ENCODE assay signal across 8 cellular contexts in the genomic region with DNA sequence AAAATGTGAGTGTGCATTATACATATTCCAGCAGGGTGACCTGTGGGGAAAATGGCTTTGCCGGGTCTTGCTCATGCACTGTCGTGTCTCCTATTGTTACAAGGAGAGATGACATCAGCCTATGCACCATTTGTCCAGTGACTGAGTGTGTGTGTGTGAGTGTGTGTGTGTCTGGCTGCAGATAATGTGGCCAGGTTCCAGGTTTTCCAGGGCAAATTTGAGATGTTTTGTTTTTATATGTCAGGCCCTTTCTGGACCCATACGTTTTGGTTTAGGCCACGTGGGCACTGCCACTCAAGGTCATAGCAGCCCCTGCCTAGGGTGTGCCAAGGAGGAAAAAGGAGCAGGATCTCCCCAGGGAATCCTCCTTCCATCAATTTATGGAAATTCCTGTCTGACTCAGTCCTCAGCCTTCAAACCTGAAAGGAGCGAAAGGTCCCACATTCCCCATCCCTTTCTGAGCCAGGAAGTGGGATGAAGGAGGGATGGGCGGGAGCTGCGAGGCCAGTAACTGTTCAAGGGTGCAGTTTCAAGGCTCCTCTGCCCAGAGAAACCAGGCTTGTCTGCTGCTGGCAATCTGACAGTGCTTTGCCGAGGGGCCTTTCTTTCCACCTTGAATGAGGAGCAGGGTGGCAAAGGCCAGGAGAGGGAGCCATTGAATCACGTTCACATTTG.
A peak's percentile ranks its signal among the peaks of the same experiment; 100 is the strongest.
DNase-seq lines count a peak whose midpoint lies in the region; ATAC-seq, FAIRE-seq and TF ChIP-seq lines count a peak whose summit lies in the region.

No MANE protein-coding gene starts in this region.

- TF ChIP-seq CTCF in HFF-Myc (IDR thresholded peaks at IDR 0.05; ENCODE audit: low read depth, low read length, missing control alignments) = peak; percentile 34
- peak; percentile 57 for TF ChIP-seq CTCF in MCF 10A (IDR thresholded peaks at IDR 0.05; ENCODE audit: unreplicated experiment)
- TF ChIP-seq CTCF in HepG2 (CRISPR knock-in tag; IDR thresholded peaks at IDR 0.05) = peak; percentile 63

- H3K27ac ChIP-seq in HepG2 (ENCODE audit: extremely low read length, insufficient read depth, low read length) = no peak overlapping the region

- FAIRE-seq in HepG2 (lab: Jason Lieb, UNC) = no peak

- peaks cover 0 to 15% of the 10 kb centered on the region in 2 experiments; a peak in 1 of 5 replicates for H3K27me3 ChIP-seq in HepG2 (ENCODE audit: control insufficient read depth in 1 of 2, insufficient read depth in 2 of 2, low read length in 2 of 2)

- peak overlapping the region; percentile 54 for H3K27ac Mint-ChIP-seq in MCF 10A (ENCODE audit: low read depth, unreplicated experiment)

- TF ChIP-seq RAD21 in HepG2 (CRISPR knock-in tag; IDR thresholded peaks at IDR 0.05) = no peak

- no peaks in the 10 kb centered on the region for H3K4me1 ChIP-seq in HepG2 (ENCODE audit: insufficient read depth, low read length)

- H3K9me3 ChIP-seq in HepG2 (ENCODE audit: low read length) = no peaks in the 10 kb centered on the region

- H3K4me2 ChIP-seq in HepG2 (ENCODE audit: low read depth, low read length) = no peak overlapping the region

- peak; percentile 54 for ATAC-seq in HepG2
- ATAC-seq in GM18870 (IDR thresholded peaks at IDR 0.05; ENCODE audit: unreplicated experiment) = no peak
- ATAC-seq in GM18511 (IDR thresholded peaks at IDR 0.05; ENCODE audit: unreplicated experiment) = no peak

- in situ Hi-C loops in HepG2 (cut with HindIII; ENCODE audit: extremely low pct_ligation_motif_present, low pct_unique_long_range_greater_than_20kb) = loop anchor here (5.0 kb wide), 1 partner anchor 251 kb away; no protein-coding TSS in a partner anchor

- 17% methylated on average over 9 of the region's 9 CpGs for WGBS in HepG2 (ENCODE audit: low lambda C conversion rate)

- TF ChIP-seq EP300 in HepG2 (IDR thresholded peaks at IDR 0.05; ENCODE audit: low read depth in 2 of 2, low read length in 2 of 2) (no peak), HepG2 (CRISPR knock-in tag; IDR thresholded peaks at IDR 0.05; ENCODE audit: borderline replicate concordance) (no peak)

- POLR2A ChIA-PET in MCF 10A (lab: Yijun Ruan, JAX) (no interaction called here), HepG2 (lab: Yijun Ruan, JAX) (no interaction called here)

- CTCF ChIA-PET in MCF 10A (lab: Yijun Ruan, JAX) = interaction anchor here (0.6 to 16.0 kb wide), 14 partner anchors 7 to 738 kb away, joined by 3 to 264 read pairs (median 4); no protein-coding TSS in a partner anchor
- CTCF ChIA-PET in HepG2 (lab: Yijun Ruan, JAX; ENCODE audit: low intra/inter-chr PET ratio, low total read pairs) = interaction anchor here (1.6 to 2.2 kb wide), 2 partner anchors 251 to 442 kb away, joined by 3 to 23 read pairs; no protein-coding TSS in a partner anchor

- H4K20me1 ChIP-seq in HepG2 (ENCODE audit: insufficient read depth, low read length) = no peaks in the 10 kb centered on the region

- no peak overlapping the region for H3K9ac ChIP-seq in HepG2 (ENCODE audit: insufficient read depth, low read depth, low read length)

- no peak overlapping the region for H2AFZ ChIP-seq in HepG2 (ENCODE audit: low read length)

- DNase-seq in COLO829 (ENCODE audit: low spot score) (peak; percentile 41), HFF-Myc (ENCODE audit: extremely low read depth, low read depth) (no peak), NCI-H510A (lab: John Stamatoyannopoulos, UW) (peak; percentile 36), MCF 10A (ENCODE audit: unreplicated experiment) (peak; percentile 85), HepG2 (ENCODE audit: low spot score) (peak; percentile 13), GM19238 (ENCODE audit: insufficient read length, low spot score) (no peak)

- no peaks in the 10 kb centered on the region for H3K36me3 Mint-ChIP-seq in MCF 10A (ENCODE audit: insufficient read depth, unreplicated experiment)

- H3K4me3 ChIP-seq in HFF-Myc (replicated peaks; ENCODE audit: low read depth, low read length) = no peak overlapping the region
- H3K4me3 ChIP-seq in HepG2 (replicated peaks in 1 of 3; ENCODE audit: insufficient read depth in 1 of 3, low read depth in 2 of 3, low read length in 3 of 3) = no peak overlapping the region

- no peaks in the 10 kb centered on the region for H3K79me2 ChIP-seq in HepG2 (ENCODE audit: insufficient read depth, low read length)

- H3K4me1 Mint-ChIP-seq in MCF 10A (ENCODE audit: insufficient read depth, unreplicated experiment) = peaks cover 29% of the 10 kb centered on the region

- no peak overlapping the region for H3K4me3 Mint-ChIP-seq in MCF 10A (ENCODE audit: unreplicated experiment)

- no peak for TF ChIP-seq POLR2A in HepG2 (IDR thresholded peaks at IDR 0.05; ENCODE audit: insufficient read depth in 1 of 2, low read depth in 2 of 2, low read length in 2 of 2)

- H3K27me3 Mint-ChIP-seq in MCF 10A (ENCODE audit: insufficient read depth, unreplicated experiment) = no peaks in the 10 kb centered on the region

- BruUV-seq in MCF 10A (replicated peaks; lab: Mats Ljungman, UMichigan) (no TSS peak), HepG2 (replicated peaks; lab: Mats Ljungman, UMichigan) (no TSS peak)

- intact Hi-C loops in MCF 10A (cut with micrococcal nuclease) = loop anchor here (1.0 to 10.0 kb wide), 4 partner anchors 266 to 809 kb away; no protein-coding TSS in a partner anchor
- intact Hi-C loops in HepG2 (cut with micrococcal nuclease; ENCODE audit: unreplicated experiment) = no loop called here

- no peaks in the 10 kb centered on the region for H3K36me3 ChIP-seq in HepG2 (replicated peaks in 1 of 2; ENCODE audit: control insufficient read depth in 1 of 2, insufficient read depth in 2 of 2, low read length in 2 of 2)

- no peaks in the 10 kb centered on the region for H3K9me3 Mint-ChIP-seq in MCF 10A (ENCODE audit: unreplicated experiment)

TF ChIP-seq in HepG2, 621 proteins besides CTCF, POLR2A, EP300 and RAD21:
- TF ChIP-seq ZNF724P (CRISPR knock-in tag; IDR thresholded peaks at IDR 0.05; ENCODE audit: borderline replicate concordance) (no peak), SMC3 (IDR thresholded peaks at IDR 0.05; ENCODE audit: low read length) (peak; percentile 25; the same call in 1 of the 2 replicates), RFXAP (CRISPR knock-in tag; IDR thresholded peaks at IDR 0.05; ENCODE audit: borderline replicate concordance) (no peak), SP5 (CRISPR knock-in tag; IDR thresholded peaks at IDR 0.05; ENCODE audit: borderline replicate concordance, low read depth) (no peak), KLF13 (CRISPR knock-in tag; IDR thresholded peaks at IDR 0.05) (no peak), NFATC3 (CRISPR knock-in tag; IDR thresholded peaks at IDR 0.05) (0 out of 2 replicates have a peak, but pooled peaks have one; percentile 26), STAG1 (CRISPR knock-in tag; IDR thresholded peaks at IDR 0.05) (peak; percentile 74)

Comparison
In these comparisons a context has a peak if more than half of its experiments do, and no peak if none do; other contexts are left out.
1. DNase-seq: peak in COLO829 (single experiment), NCI-H510A (single experiment), MCF 10A (single experiment) and HepG2 (single experiment); none in HFF-Myc (single experiment) and GM19238 (single experiment).
2. Peak in every context shown above with its lines, with median percentiles within 50 percentile points of each other: CTCF ChIP-seq.